ENCODE assay signal across 8 cellular contexts in genomic region chr10:119892188-119893065, GRCh38. TPM values are rescaled to one million over a fixed set of nuclear protein-coding genes. Genes with fewer than 3 reads are reported as not detected.
DNase-seq lines count a peak whose midpoint lies in the region; ATAC-seq and TF ChIP-seq lines count a peak whose summit lies in the region.

Gene SEC23IP (plus strand): TSS chr10:119892730. CDS start chr10:119892783, 53 bp downstream.

- DNase-seq in DMS153 treated with DMSO at 0.1 percent for 48 hours (lab: John Stamatoyannopoulos, UW; ENCODE audit: unreplicated experiment) (peak; percentile 79), KBM-7 (peak; percentile 92), epithelial cell of proximal tubule (ENCODE audit: low read depth) (peak; percentile 61)
- peak; percentile 93 for DNase-seq in activated T-cell treated with anti-CD3 and anti-CD28 coated beads, Interleukin-2, amount 50 U/mL, for 24 hours
- DNase-seq in stimulated activated CD8-positive, alpha-beta memory T cell treated with anti-CD3 and anti-CD28 coated beads, Interleukin-4, amount 100 ng/mL, for 48 hours: peak; percentile 95

- H3K9me3 Mint-ChIP-seq in activated T-cell treated with anti-CD3 and anti-CD28 coated beads, Interleukin-2, amount 50 U/mL, for 24 hours: peaks cover 5% of the 10 kb centered on the region

- ATAC-seq in GM21717 (IDR thresholded peaks at IDR 0.05; ENCODE audit: unreplicated experiment): peak; percentile 99

- H3K36me3 ChIP-seq in mucosa of rectum (ENCODE audit: control insufficient read depth in 2 of 2, insufficient read depth in 2 of 2, low read length in 2 of 2): peaks cover 0 to 6% of the 10 kb centered on the region in 2 donors

- H3K9ac ChIP-seq in mucosa of rectum (ENCODE audit: low read depth in 1 of 2, low read length in 2 of 2): peak within 1 kb of the TSS; percentile 90 to 94

- no peaks in the 10 kb centered on the region for H3K27me3 Mint-ChIP-seq in activated T-cell treated with anti-CD3 and anti-CD28 coated beads, Interleukin-2, amount 50 U/mL, for 24 hours

- H3K27me3 ChIP-seq in mucosa of rectum (ENCODE audit: control insufficient read depth in 2 of 2, insufficient read depth in 2 of 2, low read length in 2 of 2): no peaks in the 10 kb centered on the region

- TF ChIP-seq CTCF in epithelial cell of proximal tubule (conservative IDR thresholded peaks at IDR 0.05; ENCODE audit: low read depth, low read length): no peak

- H3K4me3 ChIP-seq in epithelial cell of proximal tubule (ENCODE audit: low read depth, low read length) (peak within 1 kb of the TSS; percentile 100), mucosa of rectum (ENCODE audit: low read length in 2 of 2) (peak within 1 kb of the TSS; percentile 95 to 98)

- no peaks in the 10 kb centered on the region for H3K9me3 ChIP-seq in mucosa of rectum (ENCODE audit: control insufficient read depth in 2 of 2, low read length in 2 of 2)

- peak within 1 kb of the TSS; percentile 91 for H3K4me3 Mint-ChIP-seq in activated T-cell treated with anti-CD3 and anti-CD28 coated beads, Interleukin-2, amount 50 U/mL, for 24 hours

- H3K36me3 Mint-ChIP-seq in activated T-cell treated with anti-CD3 and anti-CD28 coated beads, Interleukin-2, amount 50 U/mL, for 24 hours (ENCODE audit: low read depth): peaks cover 48% of the 10 kb centered on the region

- peaks cover 7 to 36% of the 10 kb centered on the region in 2 donors for H3K4me1 ChIP-seq in mucosa of rectum (ENCODE audit: control insufficient read depth in 2 of 2, insufficient read depth in 2 of 2, low read length in 2 of 2)

- peak within 1 kb of the TSS; percentile 75 to 78 for H3K27ac ChIP-seq in mucosa of rectum (ENCODE audit: low read depth in 2 of 2, low read length in 2 of 2)

- in situ Hi-C loops in KBM-7 (cut with MboI; ENCODE audit: low pct_unique_long_range_greater_than_20kb, low sequenced_read_pairs): no loop called here

- H3K27ac Mint-ChIP-seq in activated T-cell treated with anti-CD3 and anti-CD28 coated beads, Interleukin-2, amount 50 U/mL, for 24 hours: peak within 1 kb of the TSS; percentile 95

- H3K4me1 Mint-ChIP-seq in activated T-cell treated with anti-CD3 and anti-CD28 coated beads, Interleukin-2, amount 50 U/mL, for 24 hours (ENCODE audit: low read depth): peaks cover 46% of the 10 kb centered on the region

TF ChIP-seq in PFSK-1, 5 proteins besides CTCF, POLR2A, EP300 and RAD21:
- TF ChIP-seq POLR2AphosphoS5 (IDR thresholded peaks at IDR 0.05; ENCODE audit: low read depth, low read length) (peak; percentile 89), FOXP2 (optimal IDR thresholded peaks at IDR 0.05; ENCODE audit: borderline replicate concordance, extremely low read depth, extremely low read length, insufficient read depth) (peak; percentile 57), TAF1 (IDR thresholded peaks at IDR 0.05; ENCODE audit: borderline replicate concordance, insufficient read depth, low read length) (0 out of 2 replicates have a peak, but pooled peaks have one; percentile 50), SIN3A (IDR thresholded peaks at IDR 0.05; ENCODE audit: borderline replicate concordance, insufficient read depth, low read length) (no peak)
- TF ChIP-seq, protein P1, sequence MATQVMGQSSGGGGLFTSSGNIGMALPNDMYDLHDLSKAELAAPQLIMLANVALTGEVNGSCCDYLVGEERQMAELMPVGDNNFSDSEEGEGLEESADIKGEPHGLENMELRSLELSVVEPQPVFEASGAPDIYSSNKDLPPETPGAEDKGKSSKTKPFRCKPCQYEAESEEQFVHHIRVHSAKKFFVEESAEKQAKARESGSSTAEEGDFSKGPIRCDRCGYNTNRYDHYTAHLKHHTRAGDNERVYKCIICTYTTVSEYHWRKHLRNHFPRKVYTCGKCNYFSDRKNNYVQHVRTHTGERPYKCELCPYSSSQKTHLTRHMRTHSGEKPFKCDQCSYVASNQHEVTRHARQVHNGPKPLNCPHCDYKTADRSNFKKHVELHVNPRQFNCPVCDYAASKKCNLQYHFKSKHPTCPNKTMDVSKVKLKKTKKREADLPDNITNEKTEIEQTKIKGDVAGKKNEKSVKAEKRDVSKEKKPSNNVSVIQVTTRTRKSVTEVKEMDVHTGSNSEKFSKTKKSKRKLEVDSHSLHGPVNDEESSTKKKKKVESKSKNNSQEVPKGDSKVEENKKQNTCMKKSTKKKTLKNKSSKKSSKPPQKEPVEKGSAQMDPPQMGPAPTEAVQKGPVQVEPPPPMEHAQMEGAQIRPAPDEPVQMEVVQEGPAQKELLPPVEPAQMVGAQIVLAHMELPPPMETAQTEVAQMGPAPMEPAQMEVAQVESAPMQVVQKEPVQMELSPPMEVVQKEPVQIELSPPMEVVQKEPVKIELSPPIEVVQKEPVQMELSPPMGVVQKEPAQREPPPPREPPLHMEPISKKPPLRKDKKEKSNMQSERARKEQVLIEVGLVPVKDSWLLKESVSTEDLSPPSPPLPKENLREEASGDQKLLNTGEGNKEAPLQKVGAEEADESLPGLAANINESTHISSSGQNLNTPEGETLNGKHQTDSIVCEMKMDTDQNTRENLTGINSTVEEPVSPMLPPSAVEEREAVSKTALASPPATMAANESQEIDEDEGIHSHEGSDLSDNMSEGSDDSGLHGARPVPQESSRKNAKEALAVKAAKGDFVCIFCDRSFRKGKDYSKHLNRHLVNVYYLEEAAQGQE (IDR thresholded peaks at IDR 0.05; ENCODE audit: insufficient read depth in 1 of 2, low read depth in 2 of 2, low read length in 2 of 2): no peak
TF ChIP-seq in PFSK-1: peak in this region for 3.

RNA-seq across cellular contexts. Expression of gene SEC23IP, which starts in this region (rescaled TPM):
- polyA plus RNA-seq in PFSK-1 (2012; ENCODE audit: insufficient read length, low read depth): 25.0 TPM
- total RNA-seq in epithelial cell of proximal tubule: 19.3 and 33.0 TPM in 2 replicates

Comparison
In these comparisons a context has a peak if more than half of its experiments do, and no peak if none do; other contexts are left out.
1. Peak in every context shown above with its lines: DNase-seq, ATAC-seq, H3K4me3 ChIP-seq and H3K27ac ChIP-seq.